ENCODE assay signal across 1 cellular context in genomic region chr5:33369470-33370134, GRCh38.
TF ChIP-seq lines count a peak whose summit lies in the region.

No MANE protein-coding gene starts in this region.

TF ChIP-seq in SK-N-SH treated with all-trans-retinoic acid at 6 μM for 48 hours, 23 proteins besides CTCF, POLR2A, EP300 and RAD21 (continued from another document):
- no peak for TF ChIP-seq POU6F1 (CRISPR knock-in tag; IDR thresholded peaks at IDR 0.05; ENCODE audit: borderline replicate concordance, low read depth)
- no peak for TF ChIP-seq ARNTL (CRISPR knock-in tag; IDR thresholded peaks at IDR 0.05; ENCODE audit: borderline replicate concordance, low read depth)
- no peak for TF ChIP-seq ZFP30 (CRISPR knock-in tag; IDR thresholded peaks at IDR 0.05)
- TF ChIP-seq TCF4 (CRISPR knock-in tag; IDR thresholded peaks at IDR 0.05; ENCODE audit: borderline replicate concordance), result no peak
- no peak for TF ChIP-seq ISL1 (CRISPR knock-in tag; IDR thresholded peaks at IDR 0.05)
- no peak for TF ChIP-seq SNAI2 (CRISPR knock-in tag; IDR thresholded peaks at IDR 0.05)
- TF ChIP-seq ESRRG (CRISPR knock-in tag; IDR thresholded peaks at IDR 0.05), result no peak
- TF ChIP-seq RARB (CRISPR knock-in tag; IDR thresholded peaks at IDR 0.05), result no peak
- no peak for TF ChIP-seq PATZ1 (CRISPR knock-in tag; IDR thresholded peaks at IDR 0.05; ENCODE audit: borderline replicate concordance)
- no peak for TF ChIP-seq CREB5 (CRISPR knock-in tag; IDR thresholded peaks at IDR 0.05; ENCODE audit: low read depth)
- no peak for TF ChIP-seq OSR1 (CRISPR knock-in tag; IDR thresholded peaks at IDR 0.05)
- no peak for TF ChIP-seq BACH2 (CRISPR knock-in tag; IDR thresholded peaks at IDR 0.05; ENCODE audit: borderline replicate concordance)
